25 cellular contexts compared by ENCODE assay signal in genomic region chr18:49751427-49752094, GRCh38.
DNase-seq lines count a peak whose midpoint lies in the region; ATAC-seq and FAIRE-seq lines count a peak whose summit lies in the region.
"Had no signal": no experiment of that assay in that cellular context is flagged by ENCODE, and none has a peak within 500 bp of the region (broad histone marks: within the 10 kb centered on the region; RNA-seq: fewer than 3 reads in every experiment).

No MANE protein-coding gene starts in this region.

- H3K27ac Mint-ChIP-seq in CD4-positive, CD25-positive, alpha-beta regulatory T cell: peak overlapping the region in 2 of 3 donors; percentile 16 to 42
- H3K27ac Mint-ChIP-seq in CD4-positive, alpha-beta memory T cell: peak overlapping the region in 4 of 7 donors; percentile 12 to 85 (median 46)
- H3K27ac Mint-ChIP-seq: activated CD4-positive, alpha-beta memory T cell treated with anti-CD3 and anti-CD28 coated beads for 36 hours; activated naive CD4-positive, alpha-beta T cell treated with anti-CD3 and anti-CD28 coated beads for 36 hours; HFFc6; mesothelial cell of epicardium; stimulated activated naive B cell treated with anti-CD40 and anti-IgM and Interleukin-4, amounts not matched to agents 10 μg/mL and 1 μg/mL and 100 μg/mL, for 72 hours; T-helper 2 cell treated with Interferon-gamma antibody and Interleukin-4, amounts not matched to agents 5 μg/mL and 100 μg/mL, for 36 hours had no signal

- DNase-seq in CD4-positive, CD25-positive, alpha-beta regulatory T cell: peak in 2 of 3 donors; percentile 39 to 60
- DNase-seq in CD4-positive, alpha-beta memory T cell: peak; percentile 48 to 66 (median 53)
- peak; percentile 12 for DNase-seq in T follicular helper cell (ENCODE audit: low read depth)
- no peak for DNase-seq in mesendoderm
- no peak for DNase-seq in OCI-M2 (lab: John Stamatoyannopoulos, UW; ENCODE audit: unreplicated experiment)
- no peak for DNase-seq in HTR-8/SVneo (ENCODE audit: insufficient read length, low spot score)
- DNase-seq: activated CD4-positive, alpha-beta memory T cell treated with anti-CD3 and anti-CD28 coated beads for 36 hours; activated naive CD4-positive, alpha-beta T cell treated with anti-CD3 and anti-CD28 coated beads for 36 hours; activated T-cell treated with anti-CD3 and anti-CD28 coated beads, Interleukin-2, amount 50 U/mL, for 1 hour; amygdala; heart left ventricle; HFFc6; Kasumi-1; NCI-H510A treated with DMSO at 0.1 percent for 48 hours; stimulated activated naive B cell treated with anti-CD40 and anti-IgM and Interleukin-4, amounts not matched to agents 10 μg/mL and 1 μg/mL and 100 μg/mL, for 72 hours had no signal

- peak overlapping the region; percentile 36 for H3K56ac ChIP-seq in mesendoderm (ENCODE audit: low read length)

- WGBS in mesendoderm (ENCODE audit: extremely low coverage, insufficient coverage, low lambda C conversion rate): no CpG with 5 or more reads among the region's 8 CpGs

- H3K9ac ChIP-seq in mesendoderm (ENCODE audit: low read length): no peak overlapping the region

- peaks cover 5% of the 10 kb centered on the region for H3K27me3 Mint-ChIP-seq in CD4-positive, CD25-positive, alpha-beta regulatory T cell
- H3K27me3 Mint-ChIP-seq in CD4-positive, alpha-beta memory T cell: peaks cover 0 to 1% of the 10 kb centered on the region in 2 donors

- no peak overlapping the region for H3K4me3 Mint-ChIP-seq in CD4-positive, CD25-positive, alpha-beta regulatory T cell
- H3K4me3 Mint-ChIP-seq in CD4-positive, alpha-beta memory T cell: peak overlapping the region in 7 of 8 donors; percentile 1 to 74 (median 46)
- H3K4me3 Mint-ChIP-seq: activated CD4-positive, alpha-beta memory T cell treated with anti-CD3 and anti-CD28 coated beads for 36 hours; activated naive CD4-positive, alpha-beta T cell treated with anti-CD3 and anti-CD28 coated beads for 36 hours; HFFc6; mesothelial cell of epicardium; neural crest cell; stimulated activated naive B cell treated with anti-CD40 and anti-IgM and Interleukin-4, amounts not matched to agents 10 μg/mL and 1 μg/mL and 100 μg/mL, for 72 hours; T-helper 2 cell treated with Interferon-gamma antibody and Interleukin-4, amounts not matched to agents 5 μg/mL and 100 μg/mL, for 36 hours had no signal

- peaks cover 14% of the 10 kb centered on the region for H3K4me1 ChIP-seq in CD4-positive, CD25-positive, alpha-beta regulatory T cell (ENCODE audit: control insufficient read depth, insufficient read depth, low read length, poor library complexity, severe bottlenecking)
- H3K4me1 ChIP-seq in CD4-positive, alpha-beta memory T cell (ENCODE audit: insufficient read depth, low read length): peaks cover 15% of the 10 kb centered on the region
- H3K4me1 ChIP-seq in mesendoderm (ENCODE audit: control insufficient read depth, low read depth, low read length): no peaks in the 10 kb centered on the region
- H3K4me1 ChIP-seq: heart left ventricle, prostate gland had no signal

- H3K36me3 ChIP-seq in CD4-positive, CD25-positive, alpha-beta regulatory T cell (ENCODE audit: control insufficient read depth, insufficient read depth, low read length): no peaks in the 10 kb centered on the region
- no peaks in the 10 kb centered on the region for H3K36me3 ChIP-seq in CD4-positive, alpha-beta memory T cell (ENCODE audit: insufficient read depth, low read length)
- H3K36me3 ChIP-seq in mesendoderm (ENCODE audit: control insufficient read depth, insufficient read depth, low read length): no peaks in the 10 kb centered on the region
- H3K36me3 ChIP-seq: heart left ventricle, prostate gland, thoracic aorta had no signal

- H3K4ac ChIP-seq in mesendoderm (ENCODE audit: low read depth, low read length): no peak overlapping the region

- H3K79me2 ChIP-seq in mesendoderm (ENCODE audit: control insufficient read depth, insufficient read depth, low read length): no peaks in the 10 kb centered on the region

- no peak overlapping the region for H3K4me3 ChIP-seq in CD4-positive, CD25-positive, alpha-beta regulatory T cell (ENCODE audit: low read depth, low read length)
- H3K4me3 ChIP-seq in CD4-positive, alpha-beta memory T cell (ENCODE audit: low read length in 2 of 2): no peak overlapping the region
- no peak overlapping the region for H3K4me3 ChIP-seq in mesendoderm (ENCODE audit: low read length)
- H3K4me3 ChIP-seq: heart left ventricle, prostate gland, SK-N-MC, skin epidermis, thoracic aorta had no signal

- no peaks in the 10 kb centered on the region for H3K79me1 ChIP-seq in mesendoderm (ENCODE audit: low read length)

- no peak overlapping the region for H2BK120ac ChIP-seq in mesendoderm (ENCODE audit: low read depth, low read length)

- intact Hi-C loops in CD4-positive, alpha-beta memory T cell (cut with micrococcal nuclease): no loop called here

- H3K9me3 Mint-ChIP-seq in CD4-positive, CD25-positive, alpha-beta regulatory T cell: peaks cover 0 to 4% (median 0%) of the 10 kb centered on the region in 7 donors
- no peaks in the 10 kb centered on the region for H3K9me3 Mint-ChIP-seq in CD4-positive, alpha-beta memory T cell
- H3K9me3 Mint-ChIP-seq: activated CD4-positive, alpha-beta memory T cell treated with anti-CD3 and anti-CD28 coated beads for 36 hours; activated naive CD4-positive, alpha-beta T cell treated with anti-CD3 and anti-CD28 coated beads for 36 hours; HFFc6; T-helper 2 cell treated with Interferon-gamma antibody and Interleukin-4, amounts not matched to agents 5 μg/mL and 100 μg/mL, for 36 hours had no signal

- no peak overlapping the region for H4K8ac ChIP-seq in mesendoderm (ENCODE audit: low read depth, low read length)

- no peak overlapping the region for H3K23ac ChIP-seq in mesendoderm (ENCODE audit: low read length)

- no peaks in the 10 kb centered on the region for H3K36me3 Mint-ChIP-seq in CD4-positive, CD25-positive, alpha-beta regulatory T cell
- H3K36me3 Mint-ChIP-seq in CD4-positive, alpha-beta memory T cell: no peaks in the 10 kb centered on the region
- H3K36me3 Mint-ChIP-seq: activated CD4-positive, alpha-beta memory T cell treated with anti-CD3 and anti-CD28 coated beads for 36 hours; mesothelial cell of epicardium had no signal

- H3K4me2 ChIP-seq in mesendoderm (ENCODE audit: low read length): no peak overlapping the region

- no peak overlapping the region for H4K5ac ChIP-seq in mesendoderm (ENCODE audit: low read length)

- peaks cover 0 to 21% (median 12%) of the 10 kb centered on the region in 4 donors for H3K4me1 Mint-ChIP-seq in CD4-positive, CD25-positive, alpha-beta regulatory T cell
- H3K4me1 Mint-ChIP-seq in CD4-positive, alpha-beta memory T cell: peaks cover 19 to 28% (median 20%) of the 10 kb centered on the region in 4 donors
- H3K4me1 Mint-ChIP-seq: mesothelial cell of epicardium; stimulated activated naive B cell treated with anti-CD40 and anti-IgM and Interleukin-4, amounts not matched to agents 10 μg/mL and 1 μg/mL and 100 μg/mL, for 72 hours had no signal

- H3K9me3 ChIP-seq in CD4-positive, CD25-positive, alpha-beta regulatory T cell (ENCODE audit: control insufficient read depth in 2 of 2, low read length in 2 of 2): peaks cover 0 to 2% of the 10 kb centered on the region in 2 experiments
- no peaks in the 10 kb centered on the region for H3K9me3 ChIP-seq in CD4-positive, alpha-beta memory T cell (ENCODE audit: control insufficient read depth in 1 of 2, low read length in 2 of 2)
- H3K9me3 ChIP-seq: prostate gland, thoracic aorta had no signal

- H3K27me3 ChIP-seq in CD4-positive, CD25-positive, alpha-beta regulatory T cell (ENCODE audit: control insufficient read depth, insufficient read depth, low read length): no peaks in the 10 kb centered on the region
- no peaks in the 10 kb centered on the region for H3K27me3 ChIP-seq in CD4-positive, alpha-beta memory T cell (ENCODE audit: insufficient read depth, low read length)
- H3K27me3 ChIP-seq in mesendoderm (ENCODE audit: insufficient read depth, low read length, poor library complexity): no peaks in the 10 kb centered on the region

- POLR2A ChIA-PET in CD4-positive, alpha-beta memory T cell (lab: Charles Lee; ENCODE audit: partially characterized antibody): no interaction called here

- no peak overlapping the region for H3K27ac ChIP-seq in CD4-positive, CD25-positive, alpha-beta regulatory T cell (ENCODE audit: insufficient read depth, low read length, poor library complexity, severe bottlenecking)
- no peak overlapping the region for H3K27ac ChIP-seq in CD4-positive, alpha-beta memory T cell (ENCODE audit: low read depth, low read length)
- no peak overlapping the region for H3K27ac ChIP-seq in mesendoderm (ENCODE audit: low read depth, low read length)
- H3K27ac ChIP-seq: heart left ventricle, prostate gland, RWPE1, SK-N-MC, skin epidermis, thoracic aorta had no signal

- no peak overlapping the region for H3K18ac ChIP-seq in mesendoderm (ENCODE audit: low read length)

- H2AK5ac ChIP-seq in mesendoderm (ENCODE audit: low read length): no peak overlapping the region

- peak in 1 of 2 donors; percentile 70 for ATAC-seq in CD4-positive, CD25-positive, alpha-beta regulatory T cell (ENCODE audit: low read depth in 2 of 2)
- no peak for ATAC-seq in GM19455 (IDR thresholded peaks at IDR 0.05; ENCODE audit: unreplicated experiment)
- ATAC-seq: heart left ventricle; stimulated activated naive B cell treated with anti-CD40 and anti-IgM and Interleukin-4, amounts not matched to agents 10 μg/mL and 1 μg/mL and 100 μg/mL, for 72 hours had no signal

- FAIRE-seq in HTR-8/SVneo (lab: Jason Lieb, UNC): no peak
- FAIRE-seq: endothelial cell of umbilical vein had no signal

- CTCF ChIA-PET in CD4-positive, alpha-beta memory T cell (lab: Charles Lee; ENCODE audit: partially characterized antibody): no interaction called here

- no peak overlapping the region for H2BK15ac ChIP-seq in mesendoderm (replicated peaks; ENCODE audit: low read depth)

- no peak overlapping the region for H2BK5ac ChIP-seq in mesendoderm (ENCODE audit: low read length)

Comparison
In these comparisons a context has a peak if more than half of its experiments do, and no peak if none do; other contexts are left out.
1. DNase-seq: peak in CD4-positive, CD25-positive, alpha-beta regulatory T cell (2 of 3), CD4-positive, alpha-beta memory T cell (5 of 5) and T follicular helper cell (single experiment); none in mesendoderm (single experiment), OCI-M2 (single experiment) and HTR-8/SVneo (single experiment).
2. H3K4me3 Mint-ChIP-seq: peak in CD4-positive, alpha-beta memory T cell (7 of 8); none in CD4-positive, CD25-positive, alpha-beta regulatory T cell (0 of 4).